ENCODE assay signal across 16 cellular contexts in genomic region chr2:157735532-157735931, GRCh38.
DNase-seq lines count a peak whose midpoint lies in the region; ATAC-seq, FAIRE-seq and TF ChIP-seq lines count a peak whose summit lies in the region.
"Had no signal": no experiment of that assay in that cellular context is flagged by ENCODE, and none has a peak within 500 bp of the region (broad histone marks: within the 10 kb centered on the region; RNA-seq: fewer than 3 reads in every experiment).

No MANE protein-coding gene starts in this region.

- H3K9me3 Mint-ChIP-seq in effector memory CD8-positive, alpha-beta T cell: no peaks in the 10 kb centered on the region

- H4K20me1 ChIP-seq in MM.1S (ENCODE audit: insufficient read depth, low read length): no peaks in the 10 kb centered on the region

- H3K27ac Mint-ChIP-seq in effector memory CD8-positive, alpha-beta T cell: no peak overlapping the region
- H3K27ac Mint-ChIP-seq: CD4-positive, CD25-positive, alpha-beta regulatory T cell had no signal

- H3K9ac ChIP-seq in MM.1S (ENCODE audit: low read length): no peak overlapping the region

- H3K36me3 ChIP-seq in MM.1S (replicated peaks; ENCODE audit: insufficient read depth, low read length) (0 out of 2 replicates have a peak, but pooled peaks cover 5% of the 10 kb centered on the region), small intestine (ENCODE audit: control insufficient read depth in 2 of 2, insufficient read depth in 2 of 2, low read length in 2 of 2) (peaks cover 3 to 7% of the 10 kb centered on the region in 2 donors), tibial nerve (peaks cover 0 to 88% (median 7%) of the 10 kb centered on the region in 3 donors)

- H3K27ac ChIP-seq in MM.1S (ENCODE audit: low read length): no peak overlapping the region
- H3K27ac ChIP-seq in small intestine (ENCODE audit: low read depth in 1 of 2, low read length in 1 of 2): no peak overlapping the region
- no peak overlapping the region for H3K27ac ChIP-seq in tibial nerve

- H3K79me2 ChIP-seq in MM.1S (ENCODE audit: low read length): no peaks in the 10 kb centered on the region

- TF ChIP-seq EP300 in tibial nerve (IDR thresholded peaks at IDR 0.05): no peak

- no peaks in the 10 kb centered on the region for H3K27me3 Mint-ChIP-seq in effector memory CD8-positive, alpha-beta T cell
- H3K27me3 Mint-ChIP-seq: CD4-positive, CD25-positive, alpha-beta regulatory T cell had no signal

- TF ChIP-seq CTCF in MM.1S (IDR thresholded peaks at IDR 0.05; ENCODE audit: low read length) (no peak), tibial nerve (IDR thresholded peaks at IDR 0.05) (no peak)

- no peak overlapping the region for H3K4me3 ChIP-seq in MM.1S (ENCODE audit: low read length)
- H3K4me3 ChIP-seq in small intestine (ENCODE audit: low read depth in 1 of 2, low read length in 2 of 2): no peak overlapping the region
- no peak overlapping the region for H3K4me3 ChIP-seq in tibial nerve
- H3K4me3 ChIP-seq: GM12878, K562 had no signal

- H3K4me3 Mint-ChIP-seq in effector memory CD8-positive, alpha-beta T cell: no peak overlapping the region
- H3K4me3 Mint-ChIP-seq: CD4-positive, CD25-positive, alpha-beta regulatory T cell; H9 had no signal

- TF ChIP-seq POLR2A in tibial nerve (IDR thresholded peaks at IDR 0.05): no peak

- ATAC-seq in GM18858 (IDR thresholded peaks at IDR 0.05; ENCODE audit: unreplicated experiment) (peak; percentile 60), GM21390 (IDR thresholded peaks at IDR 0.05; ENCODE audit: unreplicated experiment) (peak; percentile 58), HG02981 (IDR thresholded peaks at IDR 0.05; ENCODE audit: unreplicated experiment) (peak; percentile 73)
- ATAC-seq in effector memory CD8-positive, alpha-beta T cell (replicated peaks): no peak
- ATAC-seq: GM12878, K562 had no signal

- peaks cover 8% of the 10 kb centered on the region for H3K4me1 ChIP-seq in MM.1S (ENCODE audit: low read length)
- H3K4me1 ChIP-seq in small intestine (ENCODE audit: control insufficient read depth in 2 of 2, insufficient read depth in 1 of 2, low read depth in 1 of 2, low read length in 1 of 2): no peaks in the 10 kb centered on the region
- H3K4me1 ChIP-seq in tibial nerve: no peaks in the 10 kb centered on the region

- FAIRE-seq in small intestine (lab: Jason Lieb, UNC): no peak
- FAIRE-seq: GM12878, K562 had no signal

- no peaks in the 10 kb centered on the region for H3K4me1 Mint-ChIP-seq in effector memory CD8-positive, alpha-beta T cell (ENCODE audit: low read depth in 2 of 2)

- no peak overlapping the region for H2AFZ ChIP-seq in MM.1S (ENCODE audit: low read length)

- DNase-seq in MM.1S: peak; percentile 39
- DNase-seq in NCI-H510A treated with DMSO at 0.1 percent for 48 hours (lab: John Stamatoyannopoulos, UW): no peak
- DNase-seq in effector memory CD8-positive, alpha-beta T cell: no peak
- DNase-seq in small intestine: no peak
- no peak for DNase-seq in tibial nerve (ENCODE audit: low spot score in 2 of 2)
- DNase-seq: Calu3; CD4-positive, CD25-positive, alpha-beta regulatory T cell; H9; NCI-H1436 treated with DMSO at 0.1 percent for 48 hours; NCI-H2081 treated with DMSO at 0.1 percent for 48 hours; NCI-H526 treated with DMSO at 0.1 percent for 48 hours had no signal

- H3K27me3 ChIP-seq in MM.1S (replicated peaks; ENCODE audit: insufficient read depth, low read length) (no peaks in the 10 kb centered on the region), small intestine (ENCODE audit: control insufficient read depth in 2 of 2, insufficient read depth in 2 of 2, low read length in 2 of 2) (no peaks in the 10 kb centered on the region), tibial nerve (no peaks in the 10 kb centered on the region)

- H3K36me3 Mint-ChIP-seq in effector memory CD8-positive, alpha-beta T cell (ENCODE audit: insufficient read depth): peaks cover 23% of the 10 kb centered on the region

- no peaks in the 10 kb centered on the region for H3K9me2 ChIP-seq in MM.1S (replicated peaks; ENCODE audit: insufficient read depth, low read length)

- 71 to 77% (median 74%) methylated on average over 1 of the region's 1 CpG for WGBS in small intestine, 3 donors
- WGBS in tibial nerve, 2 donors: 91 to 100% methylated on average over 1 of the region's 1 CpG

- H3K9me3 ChIP-seq in MM.1S (replicated peaks; ENCODE audit: insufficient read depth, low read length): no peaks in the 10 kb centered on the region
- no peaks in the 10 kb centered on the region for H3K9me3 ChIP-seq in small intestine (ENCODE audit: control insufficient read depth, low read depth)
- H3K9me3 ChIP-seq in tibial nerve: peaks cover 0 to 8% (median 0%) of the 10 kb centered on the region in 4 donors

- H3K4me2 ChIP-seq in MM.1S (ENCODE audit: low read depth, low read length): no peak overlapping the region

- H3F3A ChIP-seq in MM.1S (ENCODE audit: insufficient read depth, low read length): no peaks in the 10 kb centered on the region
